In the genomic region with DNA sequence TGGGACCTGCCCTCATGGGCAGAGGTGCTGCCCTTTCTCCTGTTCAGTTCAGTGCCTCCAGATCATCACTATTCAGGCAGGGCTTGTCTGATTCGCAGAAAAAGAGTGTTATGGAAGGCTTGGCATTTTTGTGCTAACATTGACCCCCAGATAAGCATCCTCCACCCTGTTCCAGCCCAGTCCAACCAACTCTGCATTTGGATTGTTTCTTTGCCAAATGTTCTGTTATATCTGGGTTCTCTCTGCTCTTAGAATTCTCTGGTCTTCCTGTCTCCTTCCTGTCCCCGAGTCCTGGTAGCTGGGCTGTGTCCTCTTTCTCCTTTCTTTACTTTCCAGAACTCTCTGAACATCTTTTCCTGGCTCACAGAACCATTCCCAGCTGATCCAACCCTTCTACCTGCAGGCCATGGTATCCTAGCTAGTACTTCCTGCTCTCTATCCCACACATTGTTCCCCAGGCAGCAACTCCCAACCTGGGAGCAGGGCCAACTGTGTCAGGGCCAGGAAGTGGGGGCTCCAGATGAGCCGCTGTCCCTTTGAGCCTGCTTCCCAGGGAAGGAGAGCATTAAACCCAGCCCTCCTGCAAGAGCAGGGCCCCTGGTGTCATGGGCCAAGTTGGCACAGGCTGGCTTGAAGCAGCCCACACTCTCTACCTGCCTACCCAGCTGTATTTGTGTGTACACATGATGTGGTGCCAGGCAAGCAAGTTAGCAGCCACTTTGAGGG, we compare ENCODE assay signal across 14 cellular contexts.
DNase-seq lines count a peak whose midpoint lies in the region; ATAC-seq and TF ChIP-seq lines count a peak whose summit lies in the region.
"Had no signal": no experiment of that assay in that cellular context is flagged by ENCODE, and none has a peak within 500 bp of the region (broad histone marks: within the 10 kb centered on the region; RNA-seq: fewer than 3 reads in every experiment).

No MANE protein-coding gene starts in this region.

- DNase-seq in NCI-H345 (lab: John Stamatoyannopoulos, UW) = peak; percentile 74
- no peak for DNase-seq in NCI-H345 treated with DMSO at 0.1 percent for 48 hours (lab: John Stamatoyannopoulos, UW; ENCODE audit: unreplicated experiment)
- peak; percentile 34 for DNase-seq in NCI-H510A treated with DMSO at 0.1 percent for 48 hours (lab: John Stamatoyannopoulos, UW)
- peak; percentile 41 for DNase-seq in left ventricle myocardium inferior
- DNase-seq in upper lobe of right lung = no peak
- DNase-seq in NCI-H748 (lab: John Stamatoyannopoulos, UW; ENCODE audit: unreplicated experiment) = no peak
- DNase-seq: activated CD8-positive, alpha-beta T cell treated with anti-CD3 and anti-CD28 coated beads, Interleukin-2, amount 10 ng/mL, durations not matched to agents 7 days and 5 days; activated T-cell treated with anti-CD3 and anti-CD28 coated beads, Interleukin-2, amount 50 U/mL, for 72 hours; CD4-positive, CD25-positive, alpha-beta regulatory T cell; NCI-H1694 treated with DMSO at 0.1 percent for 48 hours; RPMI8226; trophoblast cell had no signal

- H3K9me3 ChIP-seq in left ventricle myocardium inferior (replicated peaks) (peaks cover 16% of the 10 kb centered on the region), upper lobe of right lung (no peaks in the 10 kb centered on the region)

- H3K27me3 ChIP-seq in left ventricle myocardium inferior (ENCODE audit: low read depth) (no peaks in the 10 kb centered on the region), upper lobe of right lung (no peaks in the 10 kb centered on the region)

- ATAC-seq in upper lobe of right lung = peak; percentile 21
- ATAC-seq in GM18909 (IDR thresholded peaks at IDR 0.05; ENCODE audit: poor library complexity, unreplicated experiment) = no peak
- no peak for ATAC-seq in GM21529 (IDR thresholded peaks at IDR 0.05; ENCODE audit: unreplicated experiment)
- ATAC-seq: activated CD8-positive, alpha-beta T cell treated with anti-CD3 and anti-CD28 coated beads, Interleukin-2, amount 10 ng/mL, durations not matched to agents 7 days and 5 days; activated T-cell treated with anti-CD3 and anti-CD28 coated beads, Interleukin-2, amount 50 U/mL, for 72 hours had no signal

- no peaks in the 10 kb centered on the region for H3K36me3 ChIP-seq in left ventricle myocardium inferior
- H3K36me3 ChIP-seq in upper lobe of right lung = no peaks in the 10 kb centered on the region

- H3K4me1 ChIP-seq in left ventricle myocardium inferior = peaks cover 15% of the 10 kb centered on the region
- H3K4me1 ChIP-seq in upper lobe of right lung = no peaks in the 10 kb centered on the region

- intact Hi-C loops in left ventricle myocardium inferior (cut with micrococcal nuclease) (no loop called here), upper lobe of right lung (cut with DNase I) (no loop called here)

- H3K4me3 ChIP-seq in left ventricle myocardium inferior = no peak overlapping the region
- no peak overlapping the region for H3K4me3 ChIP-seq in upper lobe of right lung

- TF ChIP-seq CTCF in left ventricle myocardium inferior (IDR thresholded peaks at IDR 0.05; ENCODE audit: borderline replicate concordance) (no peak), upper lobe of right lung (IDR thresholded peaks at IDR 0.05) (no peak)

- H3K27ac ChIP-seq in left ventricle myocardium inferior (replicated peaks) = peak overlapping the region; percentile 44
- H3K27ac ChIP-seq in upper lobe of right lung = no peak overlapping the region

Comparison
In these comparisons a context has a peak if more than half of its experiments do, and no peak if none do; other contexts are left out.
1. DNase-seq: peak in NCI-H345 (single experiment), NCI-H510A treated with DMSO at 0.1 percent for 48 hours (single experiment) and left ventricle myocardium inferior (single experiment); none in NCI-H345 treated with DMSO at 0.1 percent for 48 hours (single experiment), upper lobe of right lung (single experiment) and NCI-H748 (single experiment).